22 cellular contexts compared by ENCODE assay signal in genomic region chr1:3761296-3762010, GRCh38. TPM values are rescaled to one million over a fixed set of nuclear protein-coding genes. Genes with fewer than 3 reads are reported as not detected.
A peak's percentile ranks its signal among the peaks of the same experiment; 100 is the strongest.
DNase-seq lines count a peak whose midpoint lies in the region; ATAC-seq and TF ChIP-seq lines count a peak whose summit lies in the region.
"Had no signal": no experiment of that assay in that cellular context is flagged by ENCODE, and none has a peak within 500 bp of the region (broad histone marks: within the 10 kb centered on the region; RNA-seq: fewer than 3 reads in every experiment).

No MANE protein-coding gene starts in this region.

- TF ChIP-seq POLR2A in suprapubic skin (IDR thresholded peaks at IDR 0.05), result no peak

- no peak overlapping the region for H3K27ac ChIP-seq in CD4-positive, CD25-positive, alpha-beta regulatory T cell (ENCODE audit: insufficient read depth, low read length, poor library complexity, severe bottlenecking)
- no peak overlapping the region for H3K27ac ChIP-seq in suprapubic skin
- H3K27ac ChIP-seq in A673 (ENCODE audit: low read depth, low read length, poor library complexity, severe bottlenecking), result no peak overlapping the region
- H3K27ac ChIP-seq in OCI-LY7 (ENCODE audit: low read depth, low read length, poor library complexity, severe bottlenecking), result no peak overlapping the region
- H3K27ac ChIP-seq: A549, C4-2B had no signal

- H3K27ac Mint-ChIP-seq in CD4-positive, CD25-positive, alpha-beta regulatory T cell, result peak overlapping the region in 2 of 3 donors; percentile 35 to 74
- peak overlapping the region; percentile 62 for H3K27ac Mint-ChIP-seq in activated T-helper 1 cell treated with anti-CD3 and anti-CD28 coated beads, Interleukin-12 subunit alpha, Interleukin-12 subunit beta, Interleukin-2, Interleukin-4 antibody, amounts not matched to agents 30 ng/mL and 10 ng/mL and 1 ng/mL, durations not matched to agents 14 hours and 24 hours and 36 hours
- H3K27ac Mint-ChIP-seq in nephron progenitor cell, result peak overlapping the region; percentile 65
- H3K27ac Mint-ChIP-seq: CD4-positive, alpha-beta T cell; CD8-positive, alpha-beta memory T cell; GM23338; HFFc6 had no signal

- H2AFZ ChIP-seq in OCI-LY7 (ENCODE audit: low read length), result no peak overlapping the region
- H2AFZ ChIP-seq: GM23338 had no signal

- H3K36me3 ChIP-seq in CD4-positive, CD25-positive, alpha-beta regulatory T cell (ENCODE audit: control insufficient read depth, insufficient read depth, low read length), result no peaks in the 10 kb centered on the region
- H3K36me3 ChIP-seq in suprapubic skin, result no peaks in the 10 kb centered on the region
- no peaks in the 10 kb centered on the region for H3K36me3 ChIP-seq in A673 (ENCODE audit: insufficient read depth, low read length, poor library complexity, severe bottlenecking)
- no peaks in the 10 kb centered on the region for H3K36me3 ChIP-seq in OCI-LY7 (ENCODE audit: insufficient read depth, low read length)
- H3K36me3 ChIP-seq: HAP-1 had no signal

- no peaks in the 10 kb centered on the region for H3K36me3 Mint-ChIP-seq in CD4-positive, CD25-positive, alpha-beta regulatory T cell
- no peaks in the 10 kb centered on the region for H3K36me3 Mint-ChIP-seq in activated T-helper 1 cell treated with anti-CD3 and anti-CD28 coated beads, Interleukin-12 subunit alpha, Interleukin-12 subunit beta, Interleukin-2, Interleukin-4 antibody, amounts not matched to agents 30 ng/mL and 10 ng/mL and 1 ng/mL, durations not matched to agents 14 hours and 24 hours and 36 hours (ENCODE audit: low read depth)
- no peaks in the 10 kb centered on the region for H3K36me3 Mint-ChIP-seq in nephron progenitor cell (ENCODE audit: low read depth)
- H3K36me3 Mint-ChIP-seq: CD8-positive, alpha-beta memory T cell had no signal

- TF ChIP-seq EP300 in suprapubic skin (IDR thresholded peaks at IDR 0.05), result no peak

- H3K9me3 ChIP-seq in CD4-positive, CD25-positive, alpha-beta regulatory T cell (ENCODE audit: control insufficient read depth in 2 of 2, low read length in 2 of 2), result no peaks in the 10 kb centered on the region
- H3K9me3 ChIP-seq in suprapubic skin, result no peaks in the 10 kb centered on the region
- H3K9me3 ChIP-seq in A673 (ENCODE audit: low read depth, low read length, poor library complexity, severe bottlenecking), result peaks cover 7% of the 10 kb centered on the region
- H3K9me3 ChIP-seq in OCI-LY7 (ENCODE audit: low read length), result no peaks in the 10 kb centered on the region

- H3K4me1 ChIP-seq in CD4-positive, CD25-positive, alpha-beta regulatory T cell (ENCODE audit: control insufficient read depth, insufficient read depth, low read length, poor library complexity, severe bottlenecking), result no peaks in the 10 kb centered on the region
- H3K4me1 ChIP-seq in suprapubic skin (no peaks in the 10 kb centered on the region), A673 (ENCODE audit: insufficient read depth, low read length, poor library complexity, severe bottlenecking) (no peaks in the 10 kb centered on the region), OCI-LY7 (ENCODE audit: insufficient read depth, low read length, poor library complexity, severe bottlenecking) (no peaks in the 10 kb centered on the region)
- H3K4me1 ChIP-seq: A549, HAP-1 had no signal

- 86% methylated on average over 12 of the region's 17 CpGs for WGBS in suprapubic skin

- H3K4me3 Mint-ChIP-seq in CD4-positive, CD25-positive, alpha-beta regulatory T cell, result no peak overlapping the region
- no peak overlapping the region for H3K4me3 Mint-ChIP-seq in activated T-helper 1 cell treated with anti-CD3 and anti-CD28 coated beads, Interleukin-12 subunit alpha, Interleukin-12 subunit beta, Interleukin-2, Interleukin-4 antibody, amounts not matched to agents 30 ng/mL and 10 ng/mL and 1 ng/mL, durations not matched to agents 14 hours and 24 hours and 36 hours
- H3K4me3 Mint-ChIP-seq in nephron progenitor cell, result no peak overlapping the region
- H3K4me3 Mint-ChIP-seq: CD4-positive, alpha-beta T cell; CD8-positive, alpha-beta memory T cell; GM23338; HFFc6 had no signal

- H3K4me2 ChIP-seq in OCI-LY7 (ENCODE audit: low read length), result no peak overlapping the region
- H3K4me2 ChIP-seq: A549, GM23338 had no signal

- peaks cover 0 to 3% (median 1%) of the 10 kb centered on the region in 7 donors for H3K9me3 Mint-ChIP-seq in CD4-positive, CD25-positive, alpha-beta regulatory T cell
- H3K9me3 Mint-ChIP-seq in activated T-helper 1 cell treated with anti-CD3 and anti-CD28 coated beads, Interleukin-12 subunit alpha, Interleukin-12 subunit beta, Interleukin-2, Interleukin-4 antibody, amounts not matched to agents 30 ng/mL and 10 ng/mL and 1 ng/mL, durations not matched to agents 14 hours and 24 hours and 36 hours, result peaks cover 6% of the 10 kb centered on the region
- H3K9me3 Mint-ChIP-seq in nephron progenitor cell, result peaks cover 32% of the 10 kb centered on the region
- H3K9me3 Mint-ChIP-seq: CD4-positive, alpha-beta T cell had no signal

- H3K9me2 ChIP-seq in OCI-LY7 (ENCODE audit: insufficient read depth, low read length), result no peaks in the 10 kb centered on the region

- BruUV-seq in A673 (replicated peaks; lab: Mats Ljungman, UMichigan), result no TSS peak
- BruUV-seq in OCI-LY7 (replicated peaks; lab: Mats Ljungman, UMichigan), result no TSS peak

- H3K27me3 ChIP-seq in CD4-positive, CD25-positive, alpha-beta regulatory T cell (ENCODE audit: control insufficient read depth, insufficient read depth, low read length), result peaks cover 4% of the 10 kb centered on the region
- H3K27me3 ChIP-seq in suprapubic skin (peaks cover 47% of the 10 kb centered on the region), A673 (replicated peaks; ENCODE audit: insufficient read depth, low read depth, low read length, poor library complexity) (peaks cover 7% of the 10 kb centered on the region)

- DNase-seq in CD4-positive, CD25-positive, alpha-beta regulatory T cell, result no peak
- DNase-seq in activated T-helper 1 cell treated with anti-CD3 and anti-CD28 coated beads, Interleukin-12 subunit alpha, Interleukin-12 subunit beta, Interleukin-2, Interleukin-4 antibody, amounts not matched to agents 30 ng/mL and 10 ng/mL and 1 ng/mL, durations not matched to agents 14 hours and 24 hours and 36 hours (ENCODE audit: low spot score), result no peak
- DNase-seq in nephron progenitor cell, result no peak
- peak; percentile 46 to 71 for DNase-seq in suprapubic skin (ENCODE audit: low spot score in 2 of 2)
- DNase-seq in A673 (ENCODE audit: low spot score), result no peak
- no peak for DNase-seq in posterior vena cava (ENCODE audit: low spot score)
- DNase-seq in OCI-LY7 (ENCODE audit: low spot score), result no peak
- DNase-seq: 8988T; CD4-positive, alpha-beta T cell; DMS 273 treated with DMSO at 0.1 percent for 48 hours; DMS79; EL; GDM1; HFFc6 had no signal

- no peaks in the 10 kb centered on the region for H3K79me2 ChIP-seq in OCI-LY7 (ENCODE audit: insufficient read depth, low read depth, low read length)

- CTCF ChIA-PET in A673 (lab: Charles Lee), result no interaction called here
- CTCF ChIA-PET in OCI-LY7 (lab: Charles Lee; ENCODE audit: unreplicated experiment), result no interaction called here

- H3K4me3 ChIP-seq in CD4-positive, CD25-positive, alpha-beta regulatory T cell (ENCODE audit: low read depth, low read length), result no peak overlapping the region
- no peak overlapping the region for H3K4me3 ChIP-seq in suprapubic skin
- no peak overlapping the region for H3K4me3 ChIP-seq in A673 (ENCODE audit: low read depth, low read length, poor library complexity, severe bottlenecking)
- no peak overlapping the region for H3K4me3 ChIP-seq in OCI-LY7 (ENCODE audit: low read depth, low read length, poor library complexity, severe bottlenecking)
- H3K4me3 ChIP-seq: A549, GM12878, GM23338, HAP-1 had no signal

- peaks cover 13% of the 10 kb centered on the region for H3K27me3 Mint-ChIP-seq in CD4-positive, CD25-positive, alpha-beta regulatory T cell
- H3K27me3 Mint-ChIP-seq in activated T-helper 1 cell treated with anti-CD3 and anti-CD28 coated beads, Interleukin-12 subunit alpha, Interleukin-12 subunit beta, Interleukin-2, Interleukin-4 antibody, amounts not matched to agents 30 ng/mL and 10 ng/mL and 1 ng/mL, durations not matched to agents 14 hours and 24 hours and 36 hours (ENCODE audit: insufficient read depth), result peaks cover 10% of the 10 kb centered on the region
- H3K27me3 Mint-ChIP-seq in nephron progenitor cell (ENCODE audit: low read depth, poor library complexity), result peaks cover 43% of the 10 kb centered on the region

- no peaks in the 10 kb centered on the region for H3K4me1 Mint-ChIP-seq in CD4-positive, CD25-positive, alpha-beta regulatory T cell
- H3K4me1 Mint-ChIP-seq in activated T-helper 1 cell treated with anti-CD3 and anti-CD28 coated beads, Interleukin-12 subunit alpha, Interleukin-12 subunit beta, Interleukin-2, Interleukin-4 antibody, amounts not matched to agents 30 ng/mL and 10 ng/mL and 1 ng/mL, durations not matched to agents 14 hours and 24 hours and 36 hours (ENCODE audit: low read depth), result no peaks in the 10 kb centered on the region
- H3K4me1 Mint-ChIP-seq in nephron progenitor cell, result peaks cover 4% of the 10 kb centered on the region
- H3K4me1 Mint-ChIP-seq: CD8-positive, alpha-beta memory T cell had no signal

- TF ChIP-seq CTCF in nephron progenitor cell (IDR thresholded peaks at IDR 0.05), result no peak
- TF ChIP-seq CTCF in suprapubic skin (IDR thresholded peaks at IDR 0.05), result no peak
- no peak for TF ChIP-seq CTCF in A673 (conservative IDR thresholded peaks at IDR 0.05; ENCODE audit: low read depth, low read length)
- TF ChIP-seq CTCF in OCI-LY7 (conservative IDR thresholded peaks at IDR 0.05; ENCODE audit: low read length), result no peak

- POLR2A ChIA-PET in A673 (lab: Charles Lee; ENCODE audit: low non-redundant PET) (no interaction called here), OCI-LY7 (lab: Charles Lee) (no interaction called here)

- no peaks in the 10 kb centered on the region for H4K20me1 ChIP-seq in OCI-LY7 (ENCODE audit: insufficient read depth, low read length)

- intact Hi-C loops in activated T-helper 1 cell treated with anti-CD3 and anti-CD28 coated beads, Interleukin-12 subunit alpha, Interleukin-12 subunit beta, Interleukin-2, Interleukin-4 antibody, amounts not matched to agents 30 ng/mL and 10 ng/mL and 1 ng/mL, durations not matched to agents 14 hours and 24 hours and 36 hours (cut with micrococcal nuclease), result no loop called here
- intact Hi-C loops in A673 (cut with micrococcal nuclease; ENCODE audit: unreplicated experiment) (no loop called here), posterior vena cava (cut with DNase I) (no loop called here), OCI-LY7 (cut with micrococcal nuclease; ENCODE audit: unreplicated experiment) (no loop called here)

- ATAC-seq in CD4-positive, CD25-positive, alpha-beta regulatory T cell (ENCODE audit: low read depth in 2 of 2), result no peak
- ATAC-seq: GM12878, GM23338 had no signal

RNA-seq across cellular contexts. Expression of gene CCDC27, which starts 9.2 kb away (rescaled TPM):
- not detected for total RNA-seq in CD4-positive, CD25-positive, alpha-beta regulatory T cell
- not detected for polyA plus RNA-seq in CD4-positive, CD25-positive, alpha-beta regulatory T cell
- total RNA-seq in activated T-helper 1 cell treated with anti-CD3 and anti-CD28 coated beads, Interleukin-12 subunit alpha, Interleukin-12 subunit beta, Interleukin-2, Interleukin-4 antibody, amounts not matched to agents 30 ng/mL and 10 ng/mL and 1 ng/mL, durations not matched to agents 14 hours and 24 hours and 36 hours, result not detected in 2 replicates
- total RNA-seq in suprapubic skin (not detected), A673 (2021) (not detected in 2 replicates), posterior vena cava (not detected), OCI-LY7 (2022) (not detected in 2 replicates)
- not detected in 2 replicates for total RNA-seq in OCI-LY7 (2014; rRNA removed; shearing (Covaris generic))
- total RNA-seq: CD4-positive, alpha-beta T cell; CD8-positive, alpha-beta memory T cell; GM12878; H4; HFFc6 had no signal
- polyA plus RNA-seq: A549; BJ; CD8-positive, alpha-beta memory T cell had no signal

RNA-seq across cellular contexts. Expression of gene SMIM1, which starts 11.1 kb away (rescaled TPM):
- total RNA-seq in CD4-positive, CD25-positive, alpha-beta regulatory T cell, result 0.81 TPM
- polyA plus RNA-seq in CD4-positive, CD25-positive, alpha-beta regulatory T cell, result 1 to 10 TPM in 1 of 4 donors, under 1 TPM in 3; 0.62 to 1.2 (median 0.79) TPM
- total RNA-seq in activated T-helper 1 cell treated with anti-CD3 and anti-CD28 coated beads, Interleukin-12 subunit alpha, Interleukin-12 subunit beta, Interleukin-2, Interleukin-4 antibody, amounts not matched to agents 30 ng/mL and 10 ng/mL and 1 ng/mL, durations not matched to agents 14 hours and 24 hours and 36 hours, result 1.0 and 1.2 TPM in 2 replicates
- total RNA-seq in suprapubic skin (1 to 10 TPM in 3 of 4 donors, not detected in 1; 3.2 to 8.4 (median 3.4) TPM), A673 (2021) (0.81 and 1.5 TPM in 2 replicates), posterior vena cava (10 to 100 TPM in 1 of 2 donors, 1 to 10 TPM in 1; 3.6 to 14.5 TPM), OCI-LY7 (2022) (3.9 and 4.3 TPM in 2 replicates)
- total RNA-seq in OCI-LY7 (2014; rRNA removed; shearing (Covaris generic)), result 3.8 and 7.1 TPM in 2 replicates
- total RNA-seq: GM12878, H4 had no signal

RNA-seq across cellular contexts. Expression of gene LRRC47, which starts 34.8 kb away (rescaled TPM):
- 33.9 TPM for total RNA-seq in CD4-positive, CD25-positive, alpha-beta regulatory T cell
- polyA plus RNA-seq in CD4-positive, CD25-positive, alpha-beta regulatory T cell, result 10 to 100 TPM; 22.0 to 32.5 (median 25.7) TPM
- 45.2 and 50.1 TPM in 2 replicates for total RNA-seq in activated T-helper 1 cell treated with anti-CD3 and anti-CD28 coated beads, Interleukin-12 subunit alpha, Interleukin-12 subunit beta, Interleukin-2, Interleukin-4 antibody, amounts not matched to agents 30 ng/mL and 10 ng/mL and 1 ng/mL, durations not matched to agents 14 hours and 24 hours and 36 hours
- 10 to 100 TPM; 36.4 to 53.0 (median 41.4) TPM for total RNA-seq in suprapubic skin
- total RNA-seq in A673 (2021), result 69.8 and 86.7 TPM in 2 replicates
- total RNA-seq in posterior vena cava, result 10 to 100 TPM; 30.1 to 30.7 TPM
- total RNA-seq in OCI-LY7 (2014; rRNA removed; shearing (Covaris generic)), result 34.0 and 36.4 TPM in 2 replicates
- total RNA-seq in OCI-LY7 (2022), result 49.1 and 57.6 TPM in 2 replicates

Comparison
In these comparisons a context has a peak if more than half of its experiments do, and no peak if none do; other contexts are left out.
1. DNase-seq: peak in suprapubic skin (2 of 2); none in CD4-positive, CD25-positive, alpha-beta regulatory T cell (0 of 3), activated T-helper 1 cell treated with anti-CD3 and anti-CD28 coated beads, Interleukin-12 subunit alpha, Interleukin-12 subunit beta, Interleukin-2, Interleukin-4 antibody, amounts not matched to agents 30 ng/mL and 10 ng/mL and 1 ng/mL, durations not matched to agents 14 hours and 24 hours and 36 hours (single experiment), nephron progenitor cell (single experiment), A673 (single experiment), posterior vena cava (single experiment) and OCI-LY7 (single experiment).
2. Peak in every context shown above with its lines, with median percentiles within 50 percentile points of each other: H3K27ac Mint-ChIP-seq.